Comparison of ENCODE assay signal across 24 cellular contexts in the genomic region with DNA sequence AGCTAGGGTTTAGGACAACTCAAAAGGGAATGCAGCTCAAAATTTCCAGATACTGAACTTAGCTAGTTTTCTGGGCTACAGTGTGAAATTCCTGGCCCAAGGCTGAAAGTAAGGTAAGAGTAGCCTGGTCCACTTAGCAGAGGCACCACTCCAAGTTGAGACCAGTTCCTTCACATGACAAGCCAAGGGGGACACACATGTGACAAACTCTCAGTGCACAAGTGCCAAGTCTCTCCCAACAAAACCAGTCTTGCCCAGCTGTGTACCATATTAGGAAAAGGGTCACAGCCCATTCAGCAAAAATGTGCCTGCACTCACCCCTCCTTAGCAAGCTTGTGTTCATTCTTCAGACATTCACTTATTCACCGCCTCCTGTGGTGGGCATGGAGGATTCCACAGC.
"Had no signal": no experiment of that assay in that cellular context is flagged by ENCODE, and none has a peak within 500 bp of the region (broad histone marks: within the 10 kb centered on the region; RNA-seq: fewer than 3 reads in every experiment).

No MANE protein-coding gene starts in this region.

- H3K4me3 ChIP-seq: coronary artery, gastroesophageal sphincter, mucosa of descending colon, pancreas, stomach, tibial artery had no signal

- DNase-seq: dermis blood vessel endothelial cell; effector memory CD4-positive, alpha-beta T cell; foreskin keratinocyte; immature natural killer cell; islet precursor cell; kidney glomerular epithelial cell; mesenchymal stem cell; mucosa of descending colon; naive B cell; pancreas; retina; stimulated activated CD4-positive, alpha-beta T cell treated with anti-CD3 and anti-CD28 coated beads, Interleukin-2, amount 100 ng/mL, for 24 hours; stimulated activated CD4-positive, alpha-beta T cell treated with anti-CD3 and anti-CD28 coated beads, Interleukin-4, amount 100 ng/mL, for 24 hours; stimulated activated naive CD4-positive, alpha-beta T cell treated with Interleukin-2 at 50 U/mL for 16 hours; stomach; tibial artery had no signal

- H3K27ac ChIP-seq: coronary artery, epithelial cell of prostate, foreskin keratinocyte, gastroesophageal sphincter, neutrophil, pancreas, stomach, tibial artery had no signal

- H3K9me3 ChIP-seq: gastroesophageal sphincter, mucosa of descending colon, neutrophil, pancreas, stomach had no signal

- H3K4me1 ChIP-seq: foreskin keratinocyte, gastroesophageal sphincter, stomach had no signal

- ATAC-seq: esophagus mucosa; foreskin keratinocyte; gastroesophageal sphincter; mucosa of descending colon; natural killer cell treated with Interleukin-12 subunit alpha and Interleukin-12 subunit beta and Interleukin-15 and Interleukin-18, amount 100 ng/mL, for 72 hours; sciatic nerve; stimulated activated effector memory CD8-positive, alpha-beta T cell treated with anti-CD3 and anti-CD28 coated beads, Interleukin-12 subunit alpha, Interleukin-12 subunit beta, amount 100 ng/mL, for 72 hours had no signal

- H3K36me3 ChIP-seq: neutrophil, pancreas, tibial artery had no signal

- H3K27me3 ChIP-seq: foreskin keratinocyte, gastroesophageal sphincter, neutrophil, pancreas, stomach, tibial artery had no signal
